ENCODE assay signal across 10 cellular contexts in genomic region chr14:68358978-68359861, GRCh38.
A peak's percentile ranks its signal among the peaks of the same experiment; 100 is the strongest.
DNase-seq lines count a peak whose midpoint lies in the region; ATAC-seq and TF ChIP-seq lines count a peak whose summit lies in the region.
"Had no signal": no experiment of that assay in that cellular context is flagged by ENCODE, and none has a peak within 500 bp of the region (broad histone marks: within the 10 kb centered on the region; RNA-seq: fewer than 3 reads in every experiment).

No MANE protein-coding gene starts in this region.

- ATAC-seq in activated T-cell treated with anti-CD3 and anti-CD28 coated beads, Interleukin-2, amount 50 U/mL, for 72 hours (replicated peaks in 1 of 2), result no peak
- no peak for ATAC-seq in GM19397 (IDR thresholded peaks at IDR 0.05; ENCODE audit: unreplicated experiment)

- no peak for TF ChIP-seq POLR2A in transverse colon (IDR thresholded peaks at IDR 0.05)

- no peak overlapping the region for H3K27ac Mint-ChIP-seq in activated T-cell treated with anti-CD3 and anti-CD28 coated beads, Interleukin-2, amount 50 U/mL, for 72 hours
- H3K27ac Mint-ChIP-seq in neural crest cell (ENCODE audit: unreplicated experiment), result peak overlapping the region; percentile 44

- H3K9me3 ChIP-seq in transverse colon, result no peaks in the 10 kb centered on the region

- TF ChIP-seq CTCF in neural crest cell (conservative IDR thresholded peaks at IDR 0.05), result no peak
- no peak for TF ChIP-seq CTCF in transverse colon (IDR thresholded peaks at IDR 0.05)

- H3K9me3 Mint-ChIP-seq in activated T-cell treated with anti-CD3 and anti-CD28 coated beads, Interleukin-2, amount 50 U/mL, for 72 hours, result peaks cover 0 to 1% of the 10 kb centered on the region in 2 donors
- peaks cover 7% of the 10 kb centered on the region for H3K9me3 Mint-ChIP-seq in neural crest cell

- H3K27ac ChIP-seq in caudate nucleus (ENCODE audit: low read depth, low read length), result peak overlapping the region; percentile 83
- H3K27ac ChIP-seq in transverse colon, result peak overlapping the region; percentile 64 to 82 (median 76)

- peaks cover 0 to 3% of the 10 kb centered on the region in 2 donors for H3K36me3 Mint-ChIP-seq in activated T-cell treated with anti-CD3 and anti-CD28 coated beads, Interleukin-2, amount 50 U/mL, for 72 hours (ENCODE audit: insufficient read depth in 2 of 2)
- H3K36me3 Mint-ChIP-seq in neural crest cell (ENCODE audit: low read depth), result peaks cover 7% of the 10 kb centered on the region

- intact Hi-C loops in transverse colon (cut with DNase I; ENCODE audit: low total_unique reads), result no loop called here

- DNase-seq in activated T-cell treated with anti-CD3 and anti-CD28 coated beads, Interleukin-2, amount 50 U/mL, for 72 hours, result no peak
- no peak for DNase-seq in activated T-cell treated with anti-CD3 and anti-CD28 coated beads, Interleukin-2, amount 50 U/mL, for 1 hour
- DNase-seq in caudate nucleus (lab: John Stamatoyannopoulos, UW) (peak in 3 of 61 donors; percentile 4 to 46 (median 5)), neural crest cell (ENCODE audit: low read depth, low spot score) (no peak), transverse colon (no peak)
- DNase-seq in stimulated activated CD4-positive, alpha-beta T cell treated with anti-CD3 and anti-CD28 coated beads, Interleukin-2, amount 100 ng/mL, for 48 hours, result no peak
- DNase-seq in activated CD4-positive, alpha-beta T cell treated with anti-CD3 and anti-CD28 coated beads, Interleukin-2, amount 50 U/mL, for 1 hour, result no peak
- DNase-seq: NCI-H1436; stimulated activated CD4-positive, alpha-beta T cell treated with anti-CD3 and anti-CD28 coated beads, Interleukin-12 subunit alpha, Interleukin-12 subunit beta, amount 100 ng/mL, for 4 hours had no signal

- TF ChIP-seq EP300 in transverse colon (IDR thresholded peaks at IDR 0.05; ENCODE audit: low read depth), result no peak

- H3K36me3 ChIP-seq in transverse colon, result no peaks in the 10 kb centered on the region

- peak overlapping the region; percentile 11 to 56 for H3K4me3 Mint-ChIP-seq in activated T-cell treated with anti-CD3 and anti-CD28 coated beads, Interleukin-2, amount 50 U/mL, for 72 hours
- H3K4me3 Mint-ChIP-seq in neural crest cell, result no peak overlapping the region

- no peak overlapping the region for H3K4me3 ChIP-seq in transverse colon

- H3K27me3 ChIP-seq in transverse colon, result no peaks in the 10 kb centered on the region

- peaks cover 34% of the 10 kb centered on the region for H3K4me1 Mint-ChIP-seq in activated T-cell treated with anti-CD3 and anti-CD28 coated beads, Interleukin-2, amount 50 U/mL, for 72 hours (ENCODE audit: low read depth)
- H3K4me1 Mint-ChIP-seq in neural crest cell, result peaks cover 58% of the 10 kb centered on the region

- peaks cover 11 to 25% (median 18%) of the 10 kb centered on the region in 4 donors for H3K4me1 ChIP-seq in transverse colon

- no peaks in the 10 kb centered on the region for H3K27me3 Mint-ChIP-seq in activated T-cell treated with anti-CD3 and anti-CD28 coated beads, Interleukin-2, amount 50 U/mL, for 72 hours (ENCODE audit: low read depth)
- H3K27me3 Mint-ChIP-seq in neural crest cell (ENCODE audit: low read depth), result no peaks in the 10 kb centered on the region

- in situ Hi-C loops in transverse colon (cut with MboI; ENCODE audit: low pct_ligation_motif_present in 1 of 4, low pct_unique_long_range_greater_than_20kb in 1 of 4, low sequenced_read_pairs in 3 of 4), result no loop called here

- 43 to 72% methylated on average over 4 to 13 of the region's 13 CpGs for WGBS in transverse colon (ENCODE audit: low coverage in 1 of 2), 2 donors
